ENCODE assay signal across 8 cellular contexts in genomic region chr19:4066176-4066606, GRCh38. TPM values are rescaled to one million over a fixed set of nuclear protein-coding genes. Genes with fewer than 3 reads are reported as not detected.
A peak's percentile ranks its signal among the peaks of the same experiment; 100 is the strongest.
DNase-seq lines count a peak whose midpoint lies in the region; ATAC-seq and TF ChIP-seq lines count a peak whose summit lies in the region.

No MANE protein-coding gene starts in this region.

- H3K4me2 ChIP-seq in osteoblast (ENCODE audit: insufficient read depth, low read length) = peak overlapping the region; percentile 55

- no peak overlapping the region for H2AFZ ChIP-seq in osteoblast (ENCODE audit: low read length)

- no peak for ATAC-seq in GM21723 (IDR thresholded peaks at IDR 0.05; ENCODE audit: unreplicated experiment)

- TF ChIP-seq CTCF in GM06990 (IDR thresholded peaks at IDR 0.05; ENCODE audit: insufficient read depth, low read length, poor library complexity, severe bottlenecking) (no peak), epithelial cell of proximal tubule (conservative IDR thresholded peaks at IDR 0.05; ENCODE audit: low read depth, low read length) (no peak), osteoblast (IDR thresholded peaks at IDR 0.05; ENCODE audit: extremely low read depth, low read depth, low read length) (no peak)

- peaks cover 42% of the 10 kb centered on the region for H3K79me2 ChIP-seq in osteoblast (ENCODE audit: insufficient read depth, low read length)

- H3K9me3 ChIP-seq in osteoblast (ENCODE audit: low read depth, low read length) = no peaks in the 10 kb centered on the region

- peaks cover 31% of the 10 kb centered on the region for H4K20me1 ChIP-seq in osteoblast (ENCODE audit: insufficient read depth, low read length)

- H3K4me3 ChIP-seq in GM06990 (replicated peaks; ENCODE audit: low read depth, low read length) (peak overlapping the region; percentile 87), epithelial cell of proximal tubule (ENCODE audit: low read depth, low read length) (peak overlapping the region; percentile 86), osteoblast (ENCODE audit: insufficient read depth, low read length) (peak overlapping the region; percentile 84)

- H3K27me3 ChIP-seq in GM06990 (replicated peaks; ENCODE audit: control insufficient read depth, insufficient read depth, low read length) = no peaks in the 10 kb centered on the region
- H3K27me3 ChIP-seq in osteoblast (ENCODE audit: insufficient read depth, low read length) = no peaks in the 10 kb centered on the region

- peaks cover 27% of the 10 kb centered on the region for H3K4me1 ChIP-seq in osteoblast (ENCODE audit: insufficient read depth, low read length)

- DNase-seq in GM06990 (ENCODE audit: extremely low read depth, insufficient read length) = no peak
- peak; percentile 57 for DNase-seq in activated CD4-positive, alpha-beta T cell treated with anti-CD3 and anti-CD28 coated beads for 48 hours
- no peak for DNase-seq in epithelial cell of proximal tubule (ENCODE audit: low read depth)
- DNase-seq in osteoblast (ENCODE audit: insufficient read length, low spot score, missing footprints) = no peak
- DNase-seq in RKO (ENCODE audit: low spot score) = no peak
- no peak for DNase-seq in NCI-H146 (lab: John Stamatoyannopoulos, UW)
- DNase-seq in COLO668 (lab: John Stamatoyannopoulos, UW; ENCODE audit: unreplicated experiment) = no peak

- no peak overlapping the region for H3K27ac ChIP-seq in osteoblast (ENCODE audit: low read depth, low read length)

- H3K36me3 ChIP-seq in GM06990 (ENCODE audit: control insufficient read depth, insufficient read depth, low read length) (peaks cover 12% of the 10 kb centered on the region), osteoblast (ENCODE audit: insufficient read depth, low read length) (peaks cover 15% of the 10 kb centered on the region)

RNA-seq across cellular contexts. Expression of gene ZBTB7A, which starts 0.5 kb away (rescaled TPM):
- 22.1 and 28.1 TPM in 2 replicates for total RNA-seq in epithelial cell of proximal tubule
- total RNA-seq in osteoblast = 38.6 and 42.7 TPM in 2 replicates

RNA-seq across cellular contexts. Expression of gene MAP2K2, which starts 57.7 kb away (rescaled TPM):
- total RNA-seq in epithelial cell of proximal tubule = 123 and 138 TPM in 2 replicates
- 221 and 233 TPM in 2 replicates for total RNA-seq in osteoblast

RNA-seq across cellular contexts. Expression of gene PIAS4, which starts 58.7 kb away (rescaled TPM):
- total RNA-seq in epithelial cell of proximal tubule (26.7 and 31.5 TPM in 2 replicates), osteoblast (14.7 and 21.4 TPM in 2 replicates)
